Comparison of ENCODE assay signal across 22 cellular contexts in the genomic region with DNA sequence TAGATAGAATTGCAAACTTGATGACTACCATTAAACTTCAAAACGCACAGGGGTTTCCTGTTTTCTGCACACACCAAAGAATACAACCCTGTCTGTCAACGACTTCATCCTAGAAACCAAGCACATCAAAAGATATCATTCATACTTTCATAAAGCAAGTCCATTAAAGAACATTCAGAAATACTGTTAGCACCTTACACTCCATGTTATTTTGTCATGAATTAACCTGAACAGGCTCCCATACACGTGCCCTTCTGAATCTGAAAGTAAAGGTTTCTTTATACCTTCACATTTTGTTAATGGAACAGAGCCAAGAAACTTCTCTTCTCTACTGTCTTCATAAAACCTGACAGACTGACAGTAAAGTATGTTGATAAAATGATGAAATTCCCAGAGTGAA. TPM values are rescaled to one million over a fixed set of nuclear protein-coding genes. Genes with fewer than 3 reads are reported as not detected.
DNase-seq lines count a peak whose midpoint lies in the region; ATAC-seq, FAIRE-seq and TF ChIP-seq lines count a peak whose summit lies in the region.
"Had no signal": no experiment of that assay in that cellular context is flagged by ENCODE, and none has a peak within 500 bp of the region (broad histone marks: within the 10 kb centered on the region; RNA-seq: fewer than 3 reads in every experiment).

No MANE protein-coding gene starts in this region.

- ATAC-seq in activated T-helper 17 cell treated with anti-CD3 and anti-CD28 coated beads, Interleukin-2, amount 50 U/mL, for 72 hours (replicated peaks), result no peak
- ATAC-seq in stimulated activated memory B cell treated with anti-CD40 and anti-IgM and Interleukin-4, amounts not matched to agents 10 μg/mL and 1 μg/mL and 100 μg/mL, for 72 hours, result no peak
- ATAC-seq in GM18909 (IDR thresholded peaks at IDR 0.05; ENCODE audit: poor library complexity, unreplicated experiment), result no peak
- ATAC-seq: esophagus mucosa, foreskin keratinocyte had no signal

- no peaks in the 10 kb centered on the region for H3K27me3 ChIP-seq in spleen (replicated peaks in 1 of 7)
- H3K27me3 ChIP-seq: brain microvascular endothelial cell, foreskin keratinocyte, suprapubic skin had no signal

- CTCF ChIA-PET in activated naive CD4-positive, alpha-beta T cell treated with anti-CD3 and anti-CD28 coated beads, Interleukin-2, amount 10 ng/mL, durations not matched to agents 7 days and 5 days (lab: Charles Lee), result no interaction called here

- H3K27me3 Mint-ChIP-seq in activated naive CD4-positive, alpha-beta T cell treated with anti-CD3 and anti-CD28 coated beads, Interleukin-2, amount 10 ng/mL, durations not matched to agents 7 days and 5 days, result no peaks in the 10 kb centered on the region
- no peaks in the 10 kb centered on the region for H3K27me3 Mint-ChIP-seq in activated T-helper 17 cell treated with anti-CD3 and anti-CD28 coated beads, Interleukin-2, amount 50 U/mL, for 72 hours
- H3K27me3 Mint-ChIP-seq in stimulated activated memory B cell treated with anti-CD40 and anti-IgM and Interleukin-4, amounts not matched to agents 10 μg/mL and 1 μg/mL and 100 μg/mL, for 72 hours, result no peaks in the 10 kb centered on the region

- FAIRE-seq in GM19239 (lab: Jason Lieb, UNC), result peak; percentile 61
- FAIRE-seq: colon, urothelium cell line had no signal

- TF ChIP-seq CTCF in spleen (IDR thresholded peaks at IDR 0.05 in 8 of 11, conservative IDR thresholded peaks at IDR 0.05 in 3 of 11), result no peak

- WGBS in spleen, 5 donors, result 39 to 55% (median 50%) methylated on average over 3 of the region's 3 CpGs

- H3K9me3 ChIP-seq in spleen, result no peaks in the 10 kb centered on the region
- H3K9me3 ChIP-seq: HAP-1, SK-N-SH, suprapubic skin had no signal

- peaks cover 0 to 39% (median 1%) of the 10 kb centered on the region in 6 donors for H3K36me3 ChIP-seq in spleen
- H3K36me3 ChIP-seq: brain microvascular endothelial cell had no signal

- H3K27ac Mint-ChIP-seq in activated naive CD4-positive, alpha-beta T cell treated with anti-CD3 and anti-CD28 coated beads, Interleukin-2, amount 10 ng/mL, durations not matched to agents 7 days and 5 days, result peak overlapping the region; percentile 67
- peak overlapping the region; percentile 0 for H3K27ac Mint-ChIP-seq in activated T-helper 17 cell treated with anti-CD3 and anti-CD28 coated beads, Interleukin-2, amount 50 U/mL, for 72 hours
- H3K27ac Mint-ChIP-seq in stimulated activated memory B cell treated with anti-CD40 and anti-IgM and Interleukin-4, amounts not matched to agents 10 μg/mL and 1 μg/mL and 100 μg/mL, for 72 hours, result peak overlapping the region; percentile 26

- H3K4me1 Mint-ChIP-seq in activated naive CD4-positive, alpha-beta T cell treated with anti-CD3 and anti-CD28 coated beads, Interleukin-2, amount 10 ng/mL, durations not matched to agents 7 days and 5 days, result peaks cover 31% of the 10 kb centered on the region
- H3K4me1 Mint-ChIP-seq in activated T-helper 17 cell treated with anti-CD3 and anti-CD28 coated beads, Interleukin-2, amount 50 U/mL, for 72 hours, result peaks cover 48% of the 10 kb centered on the region
- H3K4me1 Mint-ChIP-seq in stimulated activated memory B cell treated with anti-CD40 and anti-IgM and Interleukin-4, amounts not matched to agents 10 μg/mL and 1 μg/mL and 100 μg/mL, for 72 hours, result peaks cover 53% of the 10 kb centered on the region

- DNase-seq in activated naive CD4-positive, alpha-beta T cell treated with anti-CD3 and anti-CD28 coated beads, Interleukin-2, amount 10 ng/mL, durations not matched to agents 7 days and 5 days, result no peak
- DNase-seq in activated naive CD4-positive, alpha-beta T cell (lab: John Stamatoyannopoulos, UW), result no peak
- no peak for DNase-seq in GM19239 (ENCODE audit: insufficient read length, low spot score)
- no peak for DNase-seq in spleen
- DNase-seq: brain microvascular endothelial cell; C1 segment of cervical spinal cord; effector memory CD4-positive, alpha-beta T cell; EL; foreskin keratinocyte; mesendoderm; NCI-H1092 treated with DMSO at 0.1 percent for 48 hours; T1000 had no signal

- TF ChIP-seq POLR2A in spleen (IDR thresholded peaks at IDR 0.05), result no peak

- peaks cover 25% of the 10 kb centered on the region for H3K36me3 Mint-ChIP-seq in activated naive CD4-positive, alpha-beta T cell treated with anti-CD3 and anti-CD28 coated beads, Interleukin-2, amount 10 ng/mL, durations not matched to agents 7 days and 5 days
- peaks cover 73% of the 10 kb centered on the region for H3K36me3 Mint-ChIP-seq in activated T-helper 17 cell treated with anti-CD3 and anti-CD28 coated beads, Interleukin-2, amount 50 U/mL, for 72 hours (ENCODE audit: low read depth)
- peaks cover 37% of the 10 kb centered on the region for H3K36me3 Mint-ChIP-seq in stimulated activated memory B cell treated with anti-CD40 and anti-IgM and Interleukin-4, amounts not matched to agents 10 μg/mL and 1 μg/mL and 100 μg/mL, for 72 hours

- H3K4me3 Mint-ChIP-seq in activated naive CD4-positive, alpha-beta T cell treated with anti-CD3 and anti-CD28 coated beads, Interleukin-2, amount 10 ng/mL, durations not matched to agents 7 days and 5 days, result no peak overlapping the region
- H3K4me3 Mint-ChIP-seq in activated T-helper 17 cell treated with anti-CD3 and anti-CD28 coated beads, Interleukin-2, amount 50 U/mL, for 72 hours, result peak overlapping the region; percentile 1
- H3K4me3 Mint-ChIP-seq in stimulated activated memory B cell treated with anti-CD40 and anti-IgM and Interleukin-4, amounts not matched to agents 10 μg/mL and 1 μg/mL and 100 μg/mL, for 72 hours, result no peak overlapping the region

- intact Hi-C loops in spleen (cut with DNase I; ENCODE audit: low total_unique reads), result no loop called here

- H3K9me3 Mint-ChIP-seq in activated naive CD4-positive, alpha-beta T cell treated with anti-CD3 and anti-CD28 coated beads, Interleukin-2, amount 10 ng/mL, durations not matched to agents 7 days and 5 days, result no peaks in the 10 kb centered on the region
- no peaks in the 10 kb centered on the region for H3K9me3 Mint-ChIP-seq in activated T-helper 17 cell treated with anti-CD3 and anti-CD28 coated beads, Interleukin-2, amount 50 U/mL, for 72 hours
- H3K9me3 Mint-ChIP-seq in stimulated activated memory B cell treated with anti-CD40 and anti-IgM and Interleukin-4, amounts not matched to agents 10 μg/mL and 1 μg/mL and 100 μg/mL, for 72 hours, result no peaks in the 10 kb centered on the region

- H3K27ac ChIP-seq in spleen, result no peak overlapping the region
- H3K27ac ChIP-seq: brain microvascular endothelial cell, foreskin keratinocyte, suprapubic skin had no signal

- H3K4me3 ChIP-seq in spleen, result no peak overlapping the region
- H3K4me3 ChIP-seq: HAP-1, smooth muscle cell, suprapubic skin had no signal

- H3K4me1 ChIP-seq in spleen, result peaks cover 12 to 100% (median 71%) of the 10 kb centered on the region in 6 donors

RNA-seq across cellular contexts. Expression of gene PUM1, which starts 46.1 kb away (rescaled TPM):
- total RNA-seq in activated T-helper 17 cell treated with anti-CD3 and anti-CD28 coated beads, Interleukin-2, amount 50 U/mL, for 72 hours, result 100 to 1,000 TPM; 109 to 114 TPM
- total RNA-seq in spleen, result 100 to 1,000 TPM in 4 of 7 donors, 10 to 100 TPM in 3; 78.7 to 122 (median 112) TPM
- polyA plus RNA-seq in spleen, result 10 to 100 TPM; 14.9 to 22.3 (median 16.7) TPM

Comparison
In these comparisons a context has a peak if more than half of its experiments do, and no peak if none do; other contexts are left out.
1. H3K27ac Mint-ChIP-seq: peak in every context shown above with its lines; median percentile 67 in activated naive CD4-positive, alpha-beta T cell treated with anti-CD3 and anti-CD28 coated beads, Interleukin-2, amount 10 ng/mL, durations not matched to agents 7 days and 5 days; 26 in stimulated activated memory B cell treated with anti-CD40 and anti-IgM and Interleukin-4, amounts not matched to agents 10 μg/mL and 1 μg/mL and 100 μg/mL, for 72 hours; 0 in activated T-helper 17 cell treated with anti-CD3 and anti-CD28 coated beads, Interleukin-2, amount 50 U/mL, for 72 hours.